ENCODE assay signal across 12 cellular contexts in genomic region chr2:10537522-10538195, GRCh38.
DNase-seq lines count a peak whose midpoint lies in the region; ATAC-seq, FAIRE-seq and TF ChIP-seq lines count a peak whose summit lies in the region.
"Had no signal": no experiment of that assay in that cellular context is flagged by ENCODE, and none has a peak within 500 bp of the region (broad histone marks: within the 10 kb centered on the region; RNA-seq: fewer than 3 reads in every experiment).

No MANE protein-coding gene starts in this region.

- no peak for TF ChIP-seq POLR2A in right lobe of liver (IDR thresholded peaks at IDR 0.05)
- no peak for TF ChIP-seq POLR2A in HepG2 (IDR thresholded peaks at IDR 0.05; ENCODE audit: insufficient read depth in 1 of 2, low read depth in 2 of 2, low read length in 2 of 2)

- no peaks in the 10 kb centered on the region; the same call in 1 of the 2 replicates for H4K20me1 ChIP-seq in HepG2 (ENCODE audit: insufficient read depth, low read length)

- no peak for ATAC-seq in right lobe of liver
- ATAC-seq in HepG2, result no peak; the same call in 2 of the 3 replicates
- ATAC-seq in GM21619 (IDR thresholded peaks at IDR 0.05; ENCODE audit: unreplicated experiment), result no peak

- H3K4me3 ChIP-seq in right lobe of liver (no peak overlapping the region), HepG2 (replicated peaks in 1 of 3; ENCODE audit: insufficient read depth in 1 of 3, low read depth in 2 of 3, low read length in 3 of 3) (no peak overlapping the region), kidney (ENCODE audit: low read length in 2 of 2) (no peak overlapping the region)

- peaks cover 10% of the 10 kb centered on the region for H3K4me1 Mint-ChIP-seq in T-helper 1 cell treated with Interleukin-12 subunit alpha and Interleukin-12 subunit beta and Interleukin-4 antibody, amounts not matched to agents 30 μg/mL and 1 μg/mL, for 36 hours (ENCODE audit: low read depth)

- TF ChIP-seq EP300 in HepG2 (IDR thresholded peaks at IDR 0.05; ENCODE audit: low read depth in 2 of 2, low read length in 2 of 2) (no peak), HepG2 (CRISPR knock-in tag; IDR thresholded peaks at IDR 0.05; ENCODE audit: borderline replicate concordance) (no peak)

- H3K4me1 ChIP-seq in right lobe of liver, result no peaks in the 10 kb centered on the region
- peaks cover 11% of the 10 kb centered on the region for H3K4me1 ChIP-seq in HepG2 (ENCODE audit: insufficient read depth, low read length)
- H3K4me1 ChIP-seq in kidney (ENCODE audit: control insufficient read depth in 1 of 2, insufficient read depth in 1 of 2, low read depth in 1 of 2, low read length in 2 of 2), result no peaks in the 10 kb centered on the region

- intact Hi-C loops in right lobe of liver (cut with DNase I) (no loop called here), HepG2 (cut with micrococcal nuclease; ENCODE audit: unreplicated experiment) (no loop called here), kidney (cut with DNase I) (no loop called here)

- H3K9me3 ChIP-seq in right lobe of liver (no peaks in the 10 kb centered on the region), HepG2 (ENCODE audit: low read length) (no peaks in the 10 kb centered on the region), kidney (ENCODE audit: control insufficient read depth in 1 of 2, low read length in 2 of 2) (no peaks in the 10 kb centered on the region)

- CTCF ChIA-PET in HepG2 (lab: Yijun Ruan, JAX; ENCODE audit: low intra/inter-chr PET ratio, low total read pairs), result no interaction called here

- POLR2A ChIA-PET in HepG2 (lab: Yijun Ruan, JAX), result no interaction called here

- no peak overlapping the region for H2AFZ ChIP-seq in HepG2 (ENCODE audit: low read length)

- H3K9me3 Mint-ChIP-seq in T-helper 1 cell treated with Interleukin-12 subunit alpha and Interleukin-12 subunit beta and Interleukin-4 antibody, amounts not matched to agents 30 μg/mL and 1 μg/mL, for 36 hours, result peaks cover 5% of the 10 kb centered on the region

- peaks cover 4% of the 10 kb centered on the region for H3K36me3 Mint-ChIP-seq in T-helper 1 cell treated with Interleukin-12 subunit alpha and Interleukin-12 subunit beta and Interleukin-4 antibody, amounts not matched to agents 30 μg/mL and 1 μg/mL, for 36 hours (ENCODE audit: low read depth)
- H3K36me3 Mint-ChIP-seq: brain had no signal

- H3K4me2 ChIP-seq in HepG2 (ENCODE audit: low read depth, low read length), result no peak overlapping the region

- TF ChIP-seq RAD21 in HepG2 (CRISPR knock-in tag; IDR thresholded peaks at IDR 0.05), result no peak

- no TSS peak for BruUV-seq in HepG2 (replicated peaks; lab: Mats Ljungman, UMichigan)

- H3K27ac Mint-ChIP-seq in T-helper 1 cell treated with Interleukin-12 subunit alpha and Interleukin-12 subunit beta and Interleukin-4 antibody, amounts not matched to agents 30 μg/mL and 1 μg/mL, for 36 hours, result peak overlapping the region; percentile 72

- FAIRE-seq in HepG2 (lab: Jason Lieb, UNC), result no peak
- no peak for FAIRE-seq in kidney (lab: Jason Lieb, UNC)
- no peak for FAIRE-seq in frontal cortex (lab: Jason Lieb, UNC)

- peaks cover 18% of the 10 kb centered on the region for H3K27me3 Mint-ChIP-seq in T-helper 1 cell treated with Interleukin-12 subunit alpha and Interleukin-12 subunit beta and Interleukin-4 antibody, amounts not matched to agents 30 μg/mL and 1 μg/mL, for 36 hours (ENCODE audit: low read depth)

- WGBS in right lobe of liver (ENCODE audit: insufficient coverage, low coverage, low lambda C conversion rate, missing lambda C conversion rate), result 87% methylated on average over 9 of the region's 21 CpGs
- WGBS in HepG2 (ENCODE audit: low lambda C conversion rate), result 84% methylated on average over 21 of the region's 21 CpGs

- H3K4me3 Mint-ChIP-seq in T-helper 1 cell treated with Interleukin-12 subunit alpha and Interleukin-12 subunit beta and Interleukin-4 antibody, amounts not matched to agents 30 μg/mL and 1 μg/mL, for 36 hours, result peak overlapping the region; percentile 34
- H3K4me3 Mint-ChIP-seq: brain had no signal

- H3K36me3 ChIP-seq in right lobe of liver (no peaks in the 10 kb centered on the region), HepG2 (replicated peaks in 1 of 2; ENCODE audit: control insufficient read depth in 1 of 2, insufficient read depth in 2 of 2, low read length in 2 of 2) (no peaks in the 10 kb centered on the region), kidney (ENCODE audit: control insufficient read depth in 1 of 2, insufficient read depth in 2 of 2, low read length in 2 of 2) (no peaks in the 10 kb centered on the region)

- H3K9ac ChIP-seq in HepG2 (ENCODE audit: insufficient read depth, low read depth, low read length), result no peak overlapping the region
- no peak overlapping the region for H3K9ac ChIP-seq in kidney (ENCODE audit: low read length in 2 of 2)

- TF ChIP-seq CTCF in right lobe of liver (IDR thresholded peaks at IDR 0.05) (no peak), HepG2 (CRISPR knock-in tag; IDR thresholded peaks at IDR 0.05) (no peak), kidney (IDR thresholded peaks at IDR 0.05; ENCODE audit: borderline replicate concordance, extremely low read depth, insufficient read depth) (no peak)

- no peaks in the 10 kb centered on the region for H3K79me2 ChIP-seq in HepG2 (ENCODE audit: insufficient read depth, low read length)

- H3K27me3 ChIP-seq in right lobe of liver (no peaks in the 10 kb centered on the region), HepG2 (ENCODE audit: control insufficient read depth in 1 of 2, insufficient read depth in 2 of 2, low read length in 2 of 2) (peaks cover 5 to 38% of the 10 kb centered on the region in 2 experiments; a peak in 4 of 5 replicates)

- H3K27ac ChIP-seq in right lobe of liver, result no peak overlapping the region
- no peak overlapping the region for H3K27ac ChIP-seq in HepG2 (ENCODE audit: extremely low read length, insufficient read depth, low read length)
- H3K27ac ChIP-seq in kidney (ENCODE audit: low read depth in 2 of 2, low read length in 2 of 2), result no peak overlapping the region

- DNase-seq in right lobe of liver (peak in 2 of 3 donors; percentile 8 to 36), HepG2 (ENCODE audit: low spot score) (no peak), kidney (peak; percentile 61), midbrain (lab: John Stamatoyannopoulos, UW) (no peak), nucleus accumbens (lab: John Stamatoyannopoulos, UW) (no peak), frontal cortex (ENCODE audit: low spot score in 2 of 2) (no peak)
- DNase-seq: effector CD4-positive, alpha-beta T cell; NCI-H2227 treated with DMSO at 0.1 percent for 48 hours; occipital lobe had no signal

- in situ Hi-C loops in HepG2 (cut with HindIII; ENCODE audit: extremely low pct_ligation_motif_present, low pct_unique_long_range_greater_than_20kb), result no loop called here

TF ChIP-seq in HepG2, 621 proteins besides CTCF, POLR2A, EP300 and RAD21 (continues in another document):
- TF ChIP-seq ZNF44 (CRISPR knock-in tag; IDR thresholded peaks at IDR 0.05), result no peak
- no peak for TF ChIP-seq TP53 (CRISPR knock-in tag; conservative IDR thresholded peaks at IDR 0.05)
- TF ChIP-seq DNMT1 (CRISPR knock-in tag; IDR thresholded peaks at IDR 0.05), result no peak
- no peak for TF ChIP-seq PREB (CRISPR knock-in tag; IDR thresholded peaks at IDR 0.05)
- TF ChIP-seq POGK (CRISPR knock-in tag; conservative IDR thresholded peaks at IDR 0.05), result no peak
- no peak for TF ChIP-seq MXD3 (CRISPR knock-in tag; IDR thresholded peaks at IDR 0.05)
- no peak for TF ChIP-seq ZNF784 (CRISPR knock-in tag; IDR thresholded peaks at IDR 0.05; ENCODE audit: borderline replicate concordance)
- TF ChIP-seq PPARG (CRISPR knock-in tag; conservative IDR thresholded peaks at IDR 0.05), result no peak
- no peak for TF ChIP-seq SMAD1 (CRISPR knock-in tag; IDR thresholded peaks at IDR 0.05; ENCODE audit: borderline replicate concordance, low read depth)
- no peak for TF ChIP-seq HCFC1 (IDR thresholded peaks at IDR 0.05; ENCODE audit: low read depth, low read length)
- no peak for TF ChIP-seq MTA3 (CRISPR knock-in tag; IDR thresholded peaks at IDR 0.05)
- TF ChIP-seq CHD4 (IDR thresholded peaks at IDR 0.05; ENCODE audit: borderline replicate concordance, low read length), result no peak
- no peak for TF ChIP-seq ZNF776 (CRISPR knock-in tag; IDR thresholded peaks at IDR 0.05)
- no peak for TF ChIP-seq ZNF543 (CRISPR knock-in tag; IDR thresholded peaks at IDR 0.05)
- no peak for TF ChIP-seq ZMYM2 (CRISPR knock-in tag; IDR thresholded peaks at IDR 0.05)

Comparison
In these comparisons a context has a peak if more than half of its experiments do, and no peak if none do; other contexts are left out.
1. DNase-seq: peak in right lobe of liver (2 of 3) and kidney (single experiment); none in HepG2 (single experiment), midbrain (single experiment), nucleus accumbens (0 of 56) and frontal cortex (0 of 2).